In genomic region chr4:37792241-37792640, GRCh38 we compare ENCODE assay signal across 24 cellular contexts.
"Had no signal": no experiment of that assay in that cellular context is flagged by ENCODE, and none has a peak within 500 bp of the region (broad histone marks: within the 10 kb centered on the region; RNA-seq: fewer than 3 reads in every experiment).

No MANE protein-coding gene starts in this region.

- H3K27me3 ChIP-seq: stomach, suprapubic skin, testis, thyroid gland, tibial nerve, transverse colon, upper lobe of left lung, upper lobe of right lung, uterus, vagina had no signal

- H3K36me3 ChIP-seq: stomach, suprapubic skin, thoracic aorta, thyroid gland, tibial artery, tibial nerve, transverse colon, upper lobe of left lung, upper lobe of right lung, uterus, vagina had no signal

- H3K4me3 ChIP-seq: stomach, suprapubic skin, testis, thoracic aorta, thyroid gland, tibial artery, tibial nerve, transverse colon, upper lobe of left lung, upper lobe of right lung, uterus, vagina had no signal

- H3K27ac ChIP-seq: stomach, suprapubic skin, testis, thoracic aorta, thyroid gland, tibial artery, tibial nerve, transverse colon, upper lobe of left lung, upper lobe of right lung, uterus, vagina had no signal

- H3K9me3 ChIP-seq: stomach, suprapubic skin, testis, thoracic aorta, thyroid gland, tibial artery, tibial nerve, transverse colon, upper lobe of left lung, upper lobe of right lung, uterus, vagina had no signal

- H3K4me1 ChIP-seq: stomach, suprapubic skin, testis, thyroid gland, tibial artery, tibial nerve, upper lobe of left lung, upper lobe of right lung, uterus, vagina had no signal

- DNase-seq: stimulated activated CD4-positive, alpha-beta T cell treated with anti-CD3 and anti-CD28 coated beads, Interleukin-2, amount 100 ng/mL, for 48 hours; stimulated activated CD4-positive, alpha-beta T cell treated with anti-CD3 and anti-CD28 coated beads, Interleukin-4, amount 100 ng/mL, for 1 hour; stimulated activated CD4-positive, alpha-beta T cell treated with anti-CD3 and anti-CD28 coated beads, Interleukin-4, amount 100 ng/mL, for 24 hours; stimulated activated CD4-positive, alpha-beta T cell treated with anti-CD3 and anti-CD28 coated beads, Interleukin-4, amount 100 ng/mL, for 4 hours; stimulated activated CD8-positive, alpha-beta memory T cell treated with anti-CD3 and anti-CD28 coated beads, Interleukin-4, amount 100 ng/mL, for 48 hours; stimulated activated naive B cell treated with anti-CD40 and anti-IgM and Interleukin-4, amounts not matched to agents 10 μg/mL and 1 μg/mL and 100 μg/mL, for 72 hours; stimulated activated naive CD4-positive, alpha-beta T cell; stimulated activated naive CD4-positive, alpha-beta T cell treated with Interleukin-2 at 50 U/mL for 16 hours; stimulated activated naive CD8-positive, alpha-beta T cell treated with anti-CD3 and anti-CD28 coated beads, Interleukin-15, amount 100 ng/mL, for 72 hours; stimulated activated naive CD8-positive, alpha-beta T cell treated with anti-CD3 and anti-CD28 coated beads, Interleukin-15, Interleukin-2, amounts not matched to agents 100 U/mL and 50 U/mL, for 24 hours; stomach; substantia nigra; testis; thyroid gland; tibial artery; transverse colon; trophoblast cell; upper lobe of left lung; upper lobe of right lung; uterus had no signal
